Comparison of ENCODE assay signal across 26 cellular contexts in the genomic region with DNA sequence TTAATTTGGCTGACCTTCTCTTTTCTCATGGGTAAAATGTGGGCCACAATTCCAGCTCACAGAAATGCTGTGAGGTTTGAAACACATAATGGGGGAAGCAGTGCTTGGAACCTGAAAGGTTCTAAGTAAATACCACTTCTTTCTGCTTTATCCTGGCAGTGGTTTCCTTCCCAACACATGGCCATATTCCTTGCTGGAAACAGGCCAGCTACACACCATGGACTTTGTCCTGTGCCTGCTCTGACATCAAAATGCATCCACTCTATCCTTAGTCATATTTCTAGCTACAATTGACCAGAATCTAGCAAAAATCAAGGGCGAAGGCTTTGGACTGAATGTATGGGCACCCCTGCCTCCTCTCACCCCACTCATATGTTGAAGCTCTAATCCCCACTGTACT.
"Had no signal": no experiment of that assay in that cellular context is flagged by ENCODE, and none has a peak within 500 bp of the region (broad histone marks: within the 10 kb centered on the region; RNA-seq: fewer than 3 reads in every experiment).

No MANE protein-coding gene starts in this region.

- H3K36me3 ChIP-seq: colonic mucosa, esophagus muscularis mucosa, gastroesophageal sphincter, heart left ventricle, left lung, neural progenitor cell, suprapubic skin, transverse colon, upper lobe of right lung, uterus had no signal

- H3K27ac ChIP-seq: colonic mucosa, esophagus muscularis mucosa, foreskin keratinocyte, gastroesophageal sphincter, heart left ventricle, left lung, neural progenitor cell, psoas muscle, skin epidermis, suprapubic skin, transverse colon, upper lobe of right lung, uterus had no signal

- H3K4me1 ChIP-seq: colonic mucosa, esophagus muscularis mucosa, foreskin keratinocyte, gastroesophageal sphincter, heart left ventricle, left lung, neural progenitor cell, psoas muscle, suprapubic skin, transverse colon, upper lobe of right lung, uterus had no signal

- H3K4me2 ChIP-seq: neural progenitor cell had no signal

- H3K9me3 ChIP-seq: colonic mucosa, esophagus muscularis mucosa, gastroesophageal sphincter, heart left ventricle, left lung, mucosa of descending colon, psoas muscle, suprapubic skin, transverse colon, upper lobe of right lung, uterus had no signal

- H3K27me3 ChIP-seq: colonic mucosa, esophagus muscularis mucosa, foreskin keratinocyte, gastroesophageal sphincter, left lung, neural progenitor cell, suprapubic skin, transverse colon, upper lobe of right lung, uterus had no signal

- H2AFZ ChIP-seq: neural progenitor cell had no signal

- DNase-seq: colonic mucosa; dermis blood vessel endothelial cell; effector memory CD4-positive, alpha-beta T cell; foreskin keratinocyte; heart left ventricle; hippocampal formation; left cardiac atrium; left lung; mesenchymal stem cell; naive thymus-derived CD4-positive, alpha-beta T cell; psoas muscle; right cardiac atrium; stimulated activated CD4-positive, alpha-beta T cell treated with anti-CD3 and anti-CD28 coated beads, Interleukin-15, amount 100 ng/mL, for 24 hours; stimulated activated CD4-positive, alpha-beta T cell treated with anti-CD3 and anti-CD28 coated beads, Interleukin-4, amount 100 ng/mL, for 1 hour; stimulated activated CD8-positive, alpha-beta memory T cell treated with anti-CD3 and anti-CD28 coated beads, Interleukin-4, amount 100 ng/mL, for 48 hours; stimulated activated naive CD4-positive, alpha-beta T cell; stimulated activated naive CD8-positive, alpha-beta T cell treated with anti-CD3 and anti-CD28 coated beads, Interleukin-15, amount 100 ng/mL, for 72 hours; transverse colon; upper lobe of right lung; uterus had no signal

- H3K4me3 ChIP-seq: colonic mucosa, esophagus muscularis mucosa, gastroesophageal sphincter, heart left ventricle, left lung, mucosa of descending colon, neural progenitor cell, psoas muscle, skin epidermis, suprapubic skin, transverse colon, upper lobe of right lung, uterus had no signal
